In genomic region chr7:132472463-132473120, GRCh38 we compare ENCODE assay signal across 1 cellular context.
TF ChIP-seq lines count a peak whose summit lies in the region.

No MANE protein-coding gene starts in this region.

TF ChIP-seq in HEK293, 187 proteins besides CTCF, POLR2A, EP300 and RAD21 (continued from another document and continues in another):
- TF ChIP-seq ZNF280D (tag by site-specific recombination; IDR thresholded peaks at IDR 0.05): no peak
- TF ChIP-seq ZNF221 (tag by site-specific recombination; IDR thresholded peaks at IDR 0.05; ENCODE audit: borderline replicate concordance): no peak
- TF ChIP-seq ZSCAN23 (tag by site-specific recombination; IDR thresholded peaks at IDR 0.05): no peak
- TF ChIP-seq SP7 (tag by site-specific recombination; IDR thresholded peaks at IDR 0.05): peak; percentile 94
- TF ChIP-seq ZNF24 (tag by site-specific recombination; IDR thresholded peaks at IDR 0.05): peak; percentile 73; the same call in 1 of the 2 replicates
- TF ChIP-seq SCRT2 (tag by site-specific recombination; IDR thresholded peaks at IDR 0.05): 0 out of 2 replicates have a peak, but pooled peaks have one; percentile 9
- no peak for TF ChIP-seq ZNF768 (tag by site-specific recombination; IDR thresholded peaks at IDR 0.05)
- no peak for TF ChIP-seq RBAK (tag by site-specific recombination; IDR thresholded peaks at IDR 0.05)
- TF ChIP-seq ZBTB8A (tag by site-specific recombination; IDR thresholded peaks at IDR 0.05): peak; percentile 89
- no peak for TF ChIP-seq ZBTB6 (tag by site-specific recombination; IDR thresholded peaks at IDR 0.05)
- TF ChIP-seq ZNF521 (tag by site-specific recombination; IDR thresholded peaks at IDR 0.05): no peak
- peak; percentile 55; the same call in 1 of the 2 replicates for TF ChIP-seq ZIC2 (tag by site-specific recombination; IDR thresholded peaks at IDR 0.05)
- TF ChIP-seq REPIN1 (tag by site-specific recombination; IDR thresholded peaks at IDR 0.05; ENCODE audit: low read depth): no peak
- TF ChIP-seq ZNF112 (tag by site-specific recombination; IDR thresholded peaks at IDR 0.05): no peak
- TF ChIP-seq ZNF280C (tag by site-specific recombination; IDR thresholded peaks at IDR 0.05): no peak
- no peak for TF ChIP-seq ZNF530 (tag by site-specific recombination; IDR thresholded peaks at IDR 0.05; ENCODE audit: low read depth)
- peak; percentile 99 for TF ChIP-seq KLF10 (tag by site-specific recombination; IDR thresholded peaks at IDR 0.05)
- peak; percentile 74 for TF ChIP-seq PRDM4 (tag by site-specific recombination; IDR thresholded peaks at IDR 0.05)
- TF ChIP-seq REST (tag by site-specific recombination; IDR thresholded peaks at IDR 0.05): no peak
- TF ChIP-seq ZNF621 (tag by site-specific recombination; IDR thresholded peaks at IDR 0.05): no peak
- 0 out of 2 replicates have a peak, but pooled peaks have one; percentile 59 for TF ChIP-seq ZNF2 (tag by site-specific recombination; IDR thresholded peaks at IDR 0.05)
- TF ChIP-seq KLF17 (tag by site-specific recombination; IDR thresholded peaks at IDR 0.05): peak; percentile 88
- 0 out of 2 replicates have a peak, but pooled peaks have one; percentile 27 for TF ChIP-seq KLF16 (tag by site-specific recombination; IDR thresholded peaks at IDR 0.05)
- no peak for TF ChIP-seq ZSCAN5A (tag by site-specific recombination; IDR thresholded peaks at IDR 0.05)
- peak; percentile 69 for TF ChIP-seq HIC1 (tag by site-specific recombination; IDR thresholded peaks at IDR 0.05)
- peak; percentile 95 for TF ChIP-seq ATF2 (tag by site-specific recombination; IDR thresholded peaks at IDR 0.05; ENCODE audit: low read depth)
- TF ChIP-seq ZNF707 (tag by site-specific recombination; IDR thresholded peaks at IDR 0.05): no peak
- TF ChIP-seq GLI4 (tag by site-specific recombination; IDR thresholded peaks at IDR 0.05): no peak
- TF ChIP-seq ZNF596 (tag by site-specific recombination; IDR thresholded peaks at IDR 0.05): no peak
- TF ChIP-seq ZNF843 (tag by site-specific recombination; IDR thresholded peaks at IDR 0.05): peak; percentile 82
- TF ChIP-seq ZNF747 (tag by site-specific recombination; IDR thresholded peaks at IDR 0.05): no peak
- no peak for TF ChIP-seq ZNF248 (tag by site-specific recombination; IDR thresholded peaks at IDR 0.05)
- TF ChIP-seq ZBTB48 (tag by site-specific recombination; IDR thresholded peaks at IDR 0.05): peak; percentile 87
- no peak for TF ChIP-seq ZNF664 (tag by site-specific recombination; IDR thresholded peaks at IDR 0.05)
- peak; percentile 81 for TF ChIP-seq ZNF639 (tag by site-specific recombination; IDR thresholded peaks at IDR 0.05)
- TF ChIP-seq ZNF18 (tag by site-specific recombination; IDR thresholded peaks at IDR 0.05): no peak
